In the genomic region with DNA sequence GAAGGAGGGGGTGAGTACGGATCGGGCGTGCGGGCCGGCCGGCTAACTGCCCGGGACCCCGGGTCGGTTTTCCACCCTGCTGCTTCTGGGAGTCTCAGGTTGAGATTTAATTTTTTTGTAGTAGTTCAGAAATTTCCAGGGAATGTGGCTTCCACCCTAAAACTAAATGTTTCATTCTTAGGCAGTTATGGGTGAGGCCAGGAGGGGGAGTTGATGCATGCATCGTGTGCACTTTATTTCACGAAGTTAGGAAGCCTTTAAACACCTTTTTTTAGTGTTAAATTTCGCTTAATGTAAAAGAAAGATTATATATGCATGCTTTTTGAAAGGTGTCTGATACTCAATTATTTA, we compare ENCODE assay signal across 1 cellular context.
TF ChIP-seq lines count a peak whose summit lies in the region.

No MANE protein-coding gene starts in this region.

TF ChIP-seq in GM23338, 12 proteins besides CTCF, POLR2A, EP300 and RAD21 (continued from another document):
- TF ChIP-seq, protein P1, sequence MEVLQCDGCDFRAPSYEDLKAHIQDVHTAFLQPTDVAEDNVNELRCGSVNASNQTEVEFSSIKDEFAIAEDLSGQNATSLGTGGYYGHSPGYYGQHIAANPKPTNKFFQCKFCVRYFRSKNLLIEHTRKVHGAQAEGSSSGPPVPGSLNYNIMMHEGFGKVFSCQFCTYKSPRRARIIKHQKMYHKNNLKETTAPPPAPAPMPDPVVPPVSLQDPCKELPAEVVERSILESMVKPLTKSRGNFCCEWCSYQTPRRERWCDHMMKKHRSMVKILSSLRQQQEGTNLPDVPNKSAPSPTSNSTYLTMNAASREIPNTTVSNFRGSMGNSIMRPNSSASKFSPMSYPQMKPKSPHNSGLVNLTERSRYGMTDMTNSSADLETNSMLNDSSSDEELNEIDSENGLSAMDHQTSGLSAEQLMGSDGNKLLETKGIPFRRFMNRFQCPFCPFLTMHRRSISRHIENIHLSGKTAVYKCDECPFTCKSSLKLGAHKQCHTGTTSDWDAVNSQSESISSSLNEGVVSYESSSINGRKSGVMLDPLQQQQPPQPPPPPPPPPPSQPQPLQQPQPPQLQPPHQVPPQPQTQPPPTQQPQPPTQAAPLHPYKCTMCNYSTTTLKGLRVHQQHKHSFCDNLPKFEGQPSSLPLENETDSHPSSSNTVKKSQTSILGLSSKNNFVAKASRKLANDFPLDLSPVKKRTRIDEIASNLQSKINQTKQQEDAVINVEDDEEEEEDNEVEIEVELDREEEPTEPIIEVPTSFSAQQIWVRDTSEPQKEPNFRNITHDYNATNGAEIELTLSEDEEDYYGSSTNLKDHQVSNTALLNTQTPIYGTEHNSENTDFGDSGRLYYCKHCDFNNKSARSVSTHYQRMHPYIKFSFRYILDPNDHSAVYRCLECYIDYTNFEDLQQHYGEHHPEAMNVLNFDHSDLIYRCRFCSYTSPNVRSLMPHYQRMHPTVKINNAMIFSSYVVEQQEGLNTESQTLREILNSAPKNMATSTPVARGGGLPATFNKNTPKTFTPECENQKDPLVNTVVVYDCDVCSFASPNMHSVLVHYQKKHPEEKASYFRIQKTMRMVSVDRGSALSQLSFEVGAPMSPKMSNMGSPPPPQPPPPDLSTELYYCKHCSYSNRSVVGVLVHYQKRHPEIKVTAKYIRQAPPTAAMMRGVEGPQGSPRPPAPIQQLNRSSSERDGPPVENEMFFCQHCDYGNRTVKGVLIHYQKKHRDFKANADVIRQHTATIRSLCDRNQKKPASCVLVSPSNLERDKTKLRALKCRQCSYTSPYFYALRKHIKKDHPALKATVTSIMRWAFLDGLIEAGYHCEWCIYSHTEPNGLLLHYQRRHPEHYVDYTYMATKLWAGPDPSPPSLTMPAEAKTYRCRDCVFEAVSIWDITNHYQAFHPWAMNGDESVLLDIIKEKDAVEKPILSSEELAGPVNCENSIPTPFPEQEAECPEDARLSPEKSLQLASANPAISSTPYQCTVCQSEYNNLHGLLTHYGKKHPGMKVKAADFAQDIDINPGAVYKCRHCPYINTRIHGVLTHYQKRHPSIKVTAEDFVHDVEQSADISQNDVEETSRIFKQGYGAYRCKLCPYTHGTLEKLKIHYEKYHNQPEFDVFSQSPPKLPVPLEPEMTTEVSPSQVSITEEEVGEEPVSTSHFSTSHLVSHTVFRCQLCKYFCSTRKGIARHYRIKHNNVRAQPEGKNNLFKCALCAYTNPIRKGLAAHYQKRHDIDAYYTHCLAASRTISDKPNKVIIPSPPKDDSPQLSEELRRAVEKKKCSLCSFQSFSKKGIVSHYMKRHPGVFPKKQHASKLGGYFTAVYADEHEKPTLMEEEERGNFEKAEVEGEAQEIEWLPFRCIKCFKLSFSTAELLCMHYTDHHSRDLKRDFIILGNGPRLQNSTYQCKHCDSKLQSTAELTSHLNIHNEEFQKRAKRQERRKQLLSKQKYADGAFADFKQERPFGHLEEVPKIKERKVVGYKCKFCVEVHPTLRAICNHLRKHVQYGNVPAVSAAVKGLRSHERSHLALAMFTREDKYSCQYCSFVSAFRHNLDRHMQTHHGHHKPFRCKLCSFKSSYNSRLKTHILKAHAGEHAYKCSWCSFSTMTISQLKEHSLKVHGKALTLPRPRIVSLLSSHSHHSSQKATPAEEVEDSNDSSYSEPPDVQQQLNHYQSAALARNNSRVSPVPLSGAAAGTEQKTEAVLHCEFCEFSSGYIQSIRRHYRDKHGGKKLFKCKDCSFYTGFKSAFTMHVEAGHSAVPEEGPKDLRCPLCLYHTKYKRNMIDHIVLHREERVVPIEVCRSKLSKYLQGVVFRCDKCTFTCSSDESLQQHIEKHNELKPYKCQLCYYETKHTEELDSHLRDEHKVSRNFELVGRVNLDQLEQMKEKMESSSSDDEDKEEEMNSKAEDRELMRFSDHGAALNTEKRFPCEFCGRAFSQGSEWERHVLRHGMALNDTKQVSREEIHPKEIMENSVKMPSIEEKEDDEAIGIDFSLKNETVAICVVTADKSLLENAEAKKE (CRISPR knock-in tag; IDR thresholded peaks at IDR 0.05): no peak
- TF ChIP-seq EZH2phosphoT487 (IDR thresholded peaks at IDR 0.05; ENCODE audit: unreplicated experiment): no peak
TF ChIP-seq in GM23338: peak in this region for 0.
